In genomic region chr13:52450012-52450792, GRCh38 we compare ENCODE assay signal across 8 cellular contexts. TPM values are rescaled to one million over a fixed set of nuclear protein-coding genes. Genes with fewer than 3 reads are reported as not detected.
DNase-seq lines count a peak whose midpoint lies in the region; ATAC-seq and TF ChIP-seq lines count a peak whose summit lies in the region.

VPS36 (minus strand) TSS chr13:52450634; CDS start chr13:52450594, 40 bp downstream.

- CTCF ChIA-PET in HEK293T (lab: Yijun Ruan, JAX), result interaction anchor here (0.6 to 1.8 kb wide), 14 partner anchors 8 to 322 kb away, joined by 3 to 11 read pairs (median 4); partner anchors contain the start of gene THSD1
- CTCF ChIA-PET in activated naive CD4-positive, alpha-beta T cell treated with anti-CD3 and anti-CD28 coated beads for 36 hours (lab: Charles Lee), result interaction anchor here (0.6 to 4.0 kb wide), 27 partner anchors 8 to 285 kb away, joined by 3 to 18 read pairs (median 4); partner anchors contain the start of gene SUGT1

- 0% methylated on average over 2 of the region's 105 CpGs; no CpG with 5 or more reads in 1 of the 2 donors for WGBS in gastroesophageal sphincter (ENCODE audit: low coverage in 1 of 2), 2 donors

- no peaks in the 10 kb centered on the region for H3K36me3 ChIP-seq in GM06990 (ENCODE audit: control insufficient read depth, insufficient read depth, low read length)
- H3K36me3 ChIP-seq in gastroesophageal sphincter, result peaks cover 0 to 9% of the 10 kb centered on the region in 2 donors

- H3K27ac ChIP-seq in gastroesophageal sphincter, result peak within 1 kb of the TSS; percentile 76 to 94 (median 94)

- peaks cover 30% of the 10 kb centered on the region for H3K4me1 Mint-ChIP-seq in activated naive CD4-positive, alpha-beta T cell treated with anti-CD3 and anti-CD28 coated beads for 36 hours (ENCODE audit: low read depth)

- H3K4me3 ChIP-seq in GM06990 (replicated peaks; ENCODE audit: low read depth, low read length) (peak within 1 kb of the TSS; percentile 84), gastroesophageal sphincter (peak within 1 kb of the TSS; percentile 78 to 98)

- peak within 1 kb of the TSS; percentile 92 for H3K4me3 Mint-ChIP-seq in activated naive CD4-positive, alpha-beta T cell treated with anti-CD3 and anti-CD28 coated beads for 36 hours

- intact Hi-C loops in activated naive CD4-positive, alpha-beta T cell treated with anti-CD3 and anti-CD28 coated beads for 36 hours (cut with micrococcal nuclease), result loop anchor here (1.0 to 5.0 kb wide), 10 partner anchors 45 to 554 kb away; partner anchors contain the start of genes ALG11 and SUGT1

- TF ChIP-seq EP300 in gastroesophageal sphincter (IDR thresholded peaks at IDR 0.05), result no peak

- H3K4me1 ChIP-seq in gastroesophageal sphincter, result peaks cover 0 to 47% (median 13%) of the 10 kb centered on the region in 3 donors

- peak within 1 kb of the TSS; percentile 86 for H3K27ac Mint-ChIP-seq in activated naive CD4-positive, alpha-beta T cell treated with anti-CD3 and anti-CD28 coated beads for 36 hours

- H3K27me3 Mint-ChIP-seq in activated naive CD4-positive, alpha-beta T cell treated with anti-CD3 and anti-CD28 coated beads for 36 hours (ENCODE audit: low read depth), result no peaks in the 10 kb centered on the region

- DNase-seq in GM06990 (ENCODE audit: extremely low read depth, insufficient read length), result peak; percentile 97
- DNase-seq in HEK293T (ENCODE audit: extremely low spot score), result peak; percentile 89
- peak; percentile 88 for DNase-seq in MV-4-11 (lab: John Stamatoyannopoulos, UW)
- peak; percentile 93 for DNase-seq in SK-MEL-5 (ENCODE audit: low read depth, low spot score)
- peak; percentile 94 for DNase-seq in activated naive CD4-positive, alpha-beta T cell treated with anti-CD3 and anti-CD28 coated beads for 36 hours
- peak; percentile 55 for DNase-seq in non-pigmented ciliary epithelial cell (ENCODE audit: low read depth)
- peak; percentile 97 for DNase-seq in superior temporal gyrus (ENCODE audit: extremely low spot score)

- in situ Hi-C loops in SK-MEL-5 (cut with HindIII; ENCODE audit: low pct_unique_long_range_greater_than_20kb, low sequenced_read_pairs), result no loop called here

- H3K9me3 Mint-ChIP-seq in activated naive CD4-positive, alpha-beta T cell treated with anti-CD3 and anti-CD28 coated beads for 36 hours, result no peaks in the 10 kb centered on the region

- peak; percentile 93 for ATAC-seq in gastroesophageal sphincter

- TF ChIP-seq POLR2A in gastroesophageal sphincter (IDR thresholded peaks at IDR 0.05), result peak; percentile 80 to 84

- peaks cover 3% of the 10 kb centered on the region for H3K36me3 Mint-ChIP-seq in activated naive CD4-positive, alpha-beta T cell treated with anti-CD3 and anti-CD28 coated beads for 36 hours (ENCODE audit: low read depth)

- TF ChIP-seq CTCF in GM06990 (IDR thresholded peaks at IDR 0.05; ENCODE audit: insufficient read depth, low read length, poor library complexity, severe bottlenecking) (peak; percentile 81), gastroesophageal sphincter (IDR thresholded peaks at IDR 0.05) (peak; percentile 99 to 100 (median 99))

- H3K9me3 ChIP-seq in gastroesophageal sphincter, result no peaks in the 10 kb centered on the region

- no peaks in the 10 kb centered on the region for H3K27me3 ChIP-seq in GM06990 (replicated peaks; ENCODE audit: control insufficient read depth, insufficient read depth, low read length)
- no peaks in the 10 kb centered on the region for H3K27me3 ChIP-seq in gastroesophageal sphincter

- POLR2A ChIA-PET in HEK293T (lab: Yijun Ruan, JAX), result interaction anchor here (0.8 to 1.5 kb wide), 2 partner anchors 13 to 22 kb away, joined by 3 read pairs; no protein-coding TSS in a partner anchor

TF ChIP-seq in HEK293T, 16 proteins besides CTCF, POLR2A, EP300 and RAD21:
- TF ChIP-seq BHLHE40 (IDR thresholded peaks at IDR 0.05; ENCODE audit: borderline replicate concordance) (no peak), SP1 (IDR thresholded peaks at IDR 0.05) (no peak), ELF4 (IDR thresholded peaks at IDR 0.05) (no peak; the same call in 1 of the 2 replicates), PKNOX1 (IDR thresholded peaks at IDR 0.05) (no peak), HDGF (IDR thresholded peaks at IDR 0.05; ENCODE audit: borderline replicate concordance) (no peak), FOXK2 (IDR thresholded peaks at IDR 0.05) (no peak), ZNF384 (IDR thresholded peaks at IDR 0.05) (no peak), LEF1 (IDR thresholded peaks at IDR 0.05; ENCODE audit: borderline replicate concordance) (peak; percentile 93), SUZ12 (IDR thresholded peaks at IDR 0.05) (no peak), TARDBP (IDR thresholded peaks at IDR 0.05) (no peak), L3MBTL2 (conservative IDR thresholded peaks at IDR 0.05) (0 out of 2 replicates have a peak, but pooled peaks have one; percentile 43), NFRKB (IDR thresholded peaks at IDR 0.05) (no peak), CTBP1 (IDR thresholded peaks at IDR 0.05; ENCODE audit: borderline replicate concordance) (no peak; the same call in 1 of the 2 replicates), FOXM1 (IDR thresholded peaks at IDR 0.05; ENCODE audit: borderline replicate concordance) (peak; percentile 26; the same call in 1 of the 2 replicates), FOXA1 (IDR thresholded peaks at IDR 0.05) (no peak), ARNT (IDR thresholded peaks at IDR 0.05) (no peak)

RNA-seq across cellular contexts. Expression of gene VPS36, which starts in this region (rescaled TPM):
- total RNA-seq in SK-MEL-5 (2014; rRNA removed; shearing (Covaris generic)), result 41.7 and 52.3 TPM in 2 replicates
- polyA plus RNA-seq in SK-MEL-5 (2015; cell fraction: cytosol; rRNA removed), result 28.5 and 36.6 TPM in 2 replicates
- polyA plus RNA-seq in SK-MEL-5 (2015; cell fraction: nucleus; rRNA removed), result 132 and 143 TPM in 2 replicates
- 10 to 100 TPM; 25.3 to 32.0 TPM for total RNA-seq in activated naive CD4-positive, alpha-beta T cell treated with anti-CD3 and anti-CD28 coated beads for 36 hours
- total RNA-seq in gastroesophageal sphincter, result 10 to 100 TPM; 31.3 to 50.7 (median 39.4) TPM

Comparison
In these comparisons a context has a peak if more than half of its experiments do, and no peak if none do; other contexts are left out.
1. Peak in every context shown above with its lines: DNase-seq, ATAC-seq, H3K4me3 ChIP-seq and H3K27ac ChIP-seq.